ENCODE assay signal across 16 cellular contexts in genomic region chr22:35155403-35156025, GRCh38.
DNase-seq lines count a peak whose midpoint lies in the region; TF ChIP-seq lines count a peak whose summit lies in the region.
"Had no signal": no experiment of that assay in that cellular context is flagged by ENCODE, and none has a peak within 500 bp of the region (broad histone marks: within the 10 kb centered on the region; RNA-seq: fewer than 3 reads in every experiment).

No MANE protein-coding gene starts in this region.

- H3K9me3 Mint-ChIP-seq in glutamatergic neuron (ENCODE audit: unreplicated experiment), result peaks cover 3% of the 10 kb centered on the region
- H3K9me3 Mint-ChIP-seq: activated CD4-positive, alpha-beta memory T cell treated with anti-CD3 and anti-CD28 coated beads for 36 hours; activated T-helper 1 cell treated with anti-CD3 and anti-CD28 coated beads, Interleukin-12 subunit alpha, Interleukin-12 subunit beta, Interleukin-2, Interleukin-4 antibody, amounts not matched to agents 30 ng/mL and 10 ng/mL and 1 ng/mL, durations not matched to agents 14 hours and 24 hours and 36 hours had no signal

- TF ChIP-seq CTCF in AG09309 (IDR thresholded peaks at IDR 0.05; ENCODE audit: control insufficient read depth, insufficient read depth, low read depth, low read length, missing control alignments) (peak; percentile 11), GM12873 (IDR thresholded peaks at IDR 0.05; ENCODE audit: insufficient read depth, low read depth, low read length, missing control alignments) (peak; percentile 33), glutamatergic neuron (IDR thresholded peaks at IDR 0.05; ENCODE audit: partially characterized antibody, unreplicated experiment) (peak; percentile 18), GM13977 (IDR thresholded peaks at IDR 0.05; ENCODE audit: extremely low read depth, insufficient read depth, missing control alignments) (no peak)

- H3K4me3 Mint-ChIP-seq in glutamatergic neuron (ENCODE audit: unreplicated experiment), result no peak overlapping the region
- H3K4me3 Mint-ChIP-seq: activated CD4-positive, alpha-beta memory T cell treated with anti-CD3 and anti-CD28 coated beads for 36 hours; activated T-helper 1 cell treated with anti-CD3 and anti-CD28 coated beads, Interleukin-12 subunit alpha, Interleukin-12 subunit beta, Interleukin-2, Interleukin-4 antibody, amounts not matched to agents 30 ng/mL and 10 ng/mL and 1 ng/mL, durations not matched to agents 14 hours and 24 hours and 36 hours; stimulated activated naive B cell treated with anti-CD40 and anti-IgM and Interleukin-4, amounts not matched to agents 10 μg/mL and 1 μg/mL and 100 μg/mL, for 72 hours had no signal

- no peak overlapping the region for H3K27ac Mint-ChIP-seq in glutamatergic neuron (ENCODE audit: unreplicated experiment)
- H3K27ac Mint-ChIP-seq: activated CD4-positive, alpha-beta memory T cell treated with anti-CD3 and anti-CD28 coated beads for 36 hours; activated T-helper 1 cell treated with anti-CD3 and anti-CD28 coated beads, Interleukin-12 subunit alpha, Interleukin-12 subunit beta, Interleukin-2, Interleukin-4 antibody, amounts not matched to agents 30 ng/mL and 10 ng/mL and 1 ng/mL, durations not matched to agents 14 hours and 24 hours and 36 hours; stimulated activated naive B cell treated with anti-CD40 and anti-IgM and Interleukin-4, amounts not matched to agents 10 μg/mL and 1 μg/mL and 100 μg/mL, for 72 hours had no signal

- no peaks in the 10 kb centered on the region for H3K36me3 Mint-ChIP-seq in glutamatergic neuron (ENCODE audit: unreplicated experiment)
- H3K36me3 Mint-ChIP-seq: activated CD4-positive, alpha-beta memory T cell treated with anti-CD3 and anti-CD28 coated beads for 36 hours; stimulated activated naive B cell treated with anti-CD40 and anti-IgM and Interleukin-4, amounts not matched to agents 10 μg/mL and 1 μg/mL and 100 μg/mL, for 72 hours had no signal

- peaks cover 5% of the 10 kb centered on the region for H3K27me3 Mint-ChIP-seq in glutamatergic neuron (ENCODE audit: unreplicated experiment)

- H3K4me1 Mint-ChIP-seq in glutamatergic neuron (ENCODE audit: low read depth, unreplicated experiment), result peaks cover 1% of the 10 kb centered on the region

- in situ Hi-C loops in GM13977 (cut with MboI; ENCODE audit: low pct_unique_long_range_greater_than_20kb, low sequenced_read_pairs, unreplicated experiment), result no loop called here

- DNase-seq in AG09309 (ENCODE audit: low read depth), result no peak
- peak; percentile 38 for DNase-seq in NCI-H69 (lab: John Stamatoyannopoulos, UW)
- DNase-seq in glutamatergic neuron, result no peak
- no peak for DNase-seq in NCI-H1694 treated with DMSO at 0.1 percent for 48 hours (lab: John Stamatoyannopoulos, UW)
- no peak for DNase-seq in NCI-H774 (lab: John Stamatoyannopoulos, UW)
- DNase-seq in NCI-H345 (lab: John Stamatoyannopoulos, UW), result no peak
- no peak for DNase-seq in GM13977 (ENCODE audit: low spot score)
- DNase-seq: cerebellar nuclear complex, gastrocnemius medialis had no signal

- H3K4me3 ChIP-seq in AG09309 (ENCODE audit: control insufficient read depth, low read depth, low read length), result no peak overlapping the region
- H3K4me3 ChIP-seq: gastrocnemius medialis, MG63, pancreas, smooth muscle cell had no signal
